In genomic region chr3:193853511-193854219, GRCh38 we compare ENCODE assay signal across 14 cellular contexts.
A peak's percentile ranks its signal among the peaks of the same experiment; 100 is the strongest.
DNase-seq lines count a peak whose midpoint lies in the region; ATAC-seq, FAIRE-seq and TF ChIP-seq lines count a peak whose summit lies in the region.
"Had no signal": no experiment of that assay in that cellular context is flagged by ENCODE, and none has a peak within 500 bp of the region (broad histone marks: within the 10 kb centered on the region; RNA-seq: fewer than 3 reads in every experiment).

No MANE protein-coding gene starts in this region.

- peak overlapping the region in 2 of 11 experiments; percentile 1 to 23; a peak in 2 of 22 replicates for H3K9ac ChIP-seq in BLaER1 treated with 17β-estradiol and CSF1 and Interleukin-3, amounts not matched to agents 10 nM and 100 nM
- H3K9ac ChIP-seq in GM12878 (ENCODE audit: control insufficient read depth, insufficient read depth, low read length) (no peak overlapping the region), mesendoderm (ENCODE audit: low read length) (no peak overlapping the region)
- H3K9ac ChIP-seq: SK-N-SH had no signal

- no peak overlapping the region for H3K4ac ChIP-seq in mesendoderm (ENCODE audit: low read depth, low read length)

- no peak for TF ChIP-seq POLR2A in GM12878 (IDR thresholded peaks at IDR 0.05; ENCODE audit: low read depth, low read length)

- H2BK120ac ChIP-seq in mesendoderm (ENCODE audit: low read depth, low read length) = no peak overlapping the region

- H3K27me3 Mint-ChIP-seq in CD4-positive, alpha-beta memory T cell = peaks cover 0 to 1% of the 10 kb centered on the region in 2 donors
- H3K27me3 Mint-ChIP-seq: B cell had no signal

- no peak overlapping the region for H3K23ac ChIP-seq in mesendoderm (ENCODE audit: low read length)

- peak overlapping the region; percentile 5 for H2AK5ac ChIP-seq in mesendoderm (ENCODE audit: low read length)

- no peaks in the 10 kb centered on the region for H3K79me1 ChIP-seq in mesendoderm (ENCODE audit: low read length)

- SMC1A ChIA-PET in GM12878 (lab: Charles Lee; ENCODE audit: uncharacterized antibody, unreplicated experiment) = no interaction called here

- H4K8ac ChIP-seq in mesendoderm (ENCODE audit: low read depth, low read length) = no peak overlapping the region

- POLR2A ChIA-PET in GM12878 (lab: Charles Lee) = no interaction called here
- POLR2A ChIA-PET in CD4-positive, alpha-beta memory T cell (lab: Charles Lee; ENCODE audit: partially characterized antibody) = no interaction called here

- no peak overlapping the region for H2BK15ac ChIP-seq in mesendoderm (replicated peaks; ENCODE audit: low read depth)

- TF ChIP-seq CTCF in GM12878 (IDR thresholded peaks at IDR 0.05 in 2 of 3, conservative IDR thresholded peaks at IDR 0.05 in 1 of 3; ENCODE audit: control insufficient read depth in 2 of 3, extremely low read depth in 1 of 3, insufficient read depth in 1 of 3, low read depth in 3 of 3, low read length in 3 of 3) = no peak
- no peak for TF ChIP-seq CTCF in foreskin keratinocyte (conservative IDR thresholded peaks at IDR 0.05)

- no TSS peak for BruUV-seq in GM12878 (replicated peaks; lab: Mats Ljungman, UMichigan)

- H2AFZ ChIP-seq in GM12878 (ENCODE audit: control insufficient read depth, low read depth, low read length) = no peak overlapping the region

- H3K4me1 Mint-ChIP-seq in CD4-positive, alpha-beta memory T cell = no peaks in the 10 kb centered on the region

- RAD21 ChIA-PET in GM12878 (lab: Charles Lee; ENCODE audit: unreplicated experiment) = no interaction called here

- H3K36me3 Mint-ChIP-seq in CD4-positive, alpha-beta memory T cell = no peaks in the 10 kb centered on the region

- H4K5ac ChIP-seq in mesendoderm (ENCODE audit: low read length) = no peak overlapping the region

- no peak overlapping the region for H3K4me3 ChIP-seq in BLaER1 treated with 17β-estradiol and CSF1 and Interleukin-3, amounts not matched to agents 10 nM and 100 nM
- H3K4me3 ChIP-seq in GM12878 (no peak overlapping the region), mesendoderm (ENCODE audit: low read length) (no peak overlapping the region)
- no peak overlapping the region for H3K4me3 ChIP-seq in CD4-positive, alpha-beta memory T cell (ENCODE audit: low read length in 2 of 2)

- DNase-seq in KBM-7 = peak; percentile 92
- DNase-seq in GM12878 (ENCODE audit: low read depth, low spot score) = no peak
- peak; percentile 52 for DNase-seq in mesendoderm
- no peak for DNase-seq in anterior cingulate cortex (lab: John Stamatoyannopoulos, UW)
- DNase-seq in foreskin keratinocyte = no peak
- DNase-seq in C1 segment of cervical spinal cord (lab: John Stamatoyannopoulos, UW) = no peak
- DNase-seq in CD4-positive, alpha-beta memory T cell = no peak
- DNase-seq: caudate nucleus, NCI-H1105 treated with DMSO at 0.1 percent for 48 hours, NCI-H69, nucleus accumbens, SK-N-SH had no signal

- H3K27ac Mint-ChIP-seq in CD4-positive, alpha-beta memory T cell = no peak overlapping the region
- H3K27ac Mint-ChIP-seq: B cell had no signal

- CTCF ChIA-PET in GM12878 (lab: Yijun Ruan, JAX) = interaction anchor here (0.6 to 0.9 kb wide), 2 partner anchors 466 to 549 kb away, joined by 3 read pairs; no protein-coding TSS in a partner anchor
- CTCF ChIA-PET in CD4-positive, alpha-beta memory T cell (lab: Charles Lee; ENCODE audit: partially characterized antibody) = no interaction called here

- WGBS in GM12878 (ENCODE audit: insufficient coverage, insufficient replicate concordance, low lambda C conversion rate, missing lambda C conversion rate) = 17% methylated on average over 3 of the region's 3 CpGs
- WGBS in mesendoderm (ENCODE audit: extremely low coverage, insufficient coverage, low lambda C conversion rate) = no CpG with 5 or more reads among the region's 3 CpGs

- H3K79me2 ChIP-seq in GM12878 (ENCODE audit: control insufficient read depth, insufficient read depth, low read length) (no peaks in the 10 kb centered on the region), mesendoderm (ENCODE audit: control insufficient read depth, insufficient read depth, low read length) (no peaks in the 10 kb centered on the region)

- no peak overlapping the region for H3K4me3 Mint-ChIP-seq in CD4-positive, alpha-beta memory T cell
- H3K4me3 Mint-ChIP-seq: B cell had no signal

- no peak for FAIRE-seq in GM12878 (lab: Jason Lieb, UNC)

- H3K4me1 ChIP-seq in BLaER1 treated with 17β-estradiol and CSF1 and Interleukin-3, amounts not matched to agents 10 nM and 100 nM = peaks cover 25 to 34% (median 30%) of the 10 kb centered on the region in 10 experiments
- no peaks in the 10 kb centered on the region for H3K4me1 ChIP-seq in GM12878 (ENCODE audit: control insufficient read depth, insufficient read depth, low read length)
- H3K4me1 ChIP-seq in mesendoderm (ENCODE audit: control insufficient read depth, low read depth, low read length) = peaks cover 16% of the 10 kb centered on the region
- no peaks in the 10 kb centered on the region for H3K4me1 ChIP-seq in foreskin keratinocyte
- H3K4me1 ChIP-seq in CD4-positive, alpha-beta memory T cell (ENCODE audit: insufficient read depth, low read length) = no peaks in the 10 kb centered on the region

- peak overlapping the region; percentile 38 to 90 (median 78) for H3K4me2 ChIP-seq in BLaER1 treated with 17β-estradiol and CSF1 and Interleukin-3, amounts not matched to agents 10 nM and 100 nM
- H3K4me2 ChIP-seq in GM12878 (ENCODE audit: control insufficient read depth, insufficient read depth) (no peak overlapping the region), mesendoderm (ENCODE audit: low read length) (no peak overlapping the region)
- H3K4me2 ChIP-seq: SK-N-SH had no signal

- H3K27ac ChIP-seq in BLaER1 treated with 17β-estradiol and CSF1 and Interleukin-3, amounts not matched to agents 10 nM and 100 nM = peak overlapping the region in 7 of 11 experiments; percentile 31 to 77 (median 54); a peak in 11 of 22 replicates
- H3K27ac ChIP-seq in GM12878 (ENCODE audit: control insufficient read depth, insufficient read depth) = no peak overlapping the region
- no peak overlapping the region for H3K27ac ChIP-seq in mesendoderm (ENCODE audit: low read depth, low read length)
- no peak overlapping the region for H3K27ac ChIP-seq in foreskin keratinocyte
- H3K27ac ChIP-seq in CD4-positive, alpha-beta memory T cell (ENCODE audit: low read depth, low read length) = no peak overlapping the region

- no peaks in the 10 kb centered on the region for H3K36me3 ChIP-seq in BLaER1 treated with 17β-estradiol and CSF1 and Interleukin-3, amounts not matched to agents 10 nM and 100 nM
- H3K36me3 ChIP-seq in GM12878 (ENCODE audit: control insufficient read depth in 2 of 2, insufficient read depth in 2 of 2, low read length in 1 of 2) = no peaks in the 10 kb centered on the region
- no peaks in the 10 kb centered on the region for H3K36me3 ChIP-seq in mesendoderm (ENCODE audit: control insufficient read depth, insufficient read depth, low read length)
- no peaks in the 10 kb centered on the region for H3K36me3 ChIP-seq in CD4-positive, alpha-beta memory T cell (ENCODE audit: insufficient read depth, low read length)

- 0 out of 22 replicates have a peak, but pooled peaks cover 0 to 6% (median 0%) of the 10 kb centered on the region in 11 experiments for H3K9me3 ChIP-seq in BLaER1 treated with 17β-estradiol and CSF1 and Interleukin-3, amounts not matched to agents 10 nM and 100 nM (replicated peaks in 1 of 11)
- H3K9me3 ChIP-seq in GM12878 (replicated peaks; ENCODE audit: control insufficient read depth, insufficient read depth, low read length) = no peaks in the 10 kb centered on the region; the same call in 2 of the 3 replicates
- H3K9me3 ChIP-seq in CD4-positive, alpha-beta memory T cell (ENCODE audit: control insufficient read depth in 1 of 2, low read length in 2 of 2) = no peaks in the 10 kb centered on the region
- H3K9me3 ChIP-seq: SK-N-SH had no signal

- H3K56ac ChIP-seq in mesendoderm (ENCODE audit: low read length) = peak overlapping the region; percentile 66

- H2BK5ac ChIP-seq in mesendoderm (ENCODE audit: low read length) = peak overlapping the region; percentile 15

- no peaks in the 10 kb centered on the region for H4K20me1 ChIP-seq in BLaER1 treated with 17β-estradiol and CSF1 and Interleukin-3, amounts not matched to agents 10 nM and 100 nM
- no peaks in the 10 kb centered on the region for H4K20me1 ChIP-seq in GM12878 (ENCODE audit: control insufficient read depth, insufficient read depth)

- peaks cover 0 to 4% (median 0%) of the 10 kb centered on the region in 8 donors for H3K9me3 Mint-ChIP-seq in CD4-positive, alpha-beta memory T cell

- TF ChIP-seq RAD21 in GM12878 (IDR thresholded peaks at IDR 0.05; ENCODE audit: insufficient read depth, low read depth, low read length) = no peak

- ATAC-seq in GM12878 (no peak), foreskin keratinocyte (no peak)

- intact Hi-C loops in GM12878 (cut with micrococcal nuclease; ENCODE audit: unreplicated experiment) = no loop called here
- intact Hi-C loops in CD4-positive, alpha-beta memory T cell (cut with micrococcal nuclease) = no loop called here

- in situ Hi-C loops in KBM-7 (cut with MboI; ENCODE audit: low pct_unique_long_range_greater_than_20kb, low sequenced_read_pairs) = no loop called here
- in situ Hi-C loops in GM12878 (cut with MboI) = no loop called here

- no peak for TF ChIP-seq EP300 in GM12878 (IDR thresholded peaks at IDR 0.05; ENCODE audit: borderline replicate concordance in 1 of 2, control insufficient read depth in 1 of 2, low read depth in 2 of 2, low read length in 2 of 2)

- no peaks in the 10 kb centered on the region for H3K27me3 ChIP-seq in BLaER1 treated with 17β-estradiol and CSF1 and Interleukin-3, amounts not matched to agents 10 nM and 100 nM
- no peaks in the 10 kb centered on the region; a peak in 1 of 4 replicates for H3K27me3 ChIP-seq in GM12878 (replicated peaks in 1 of 2; ENCODE audit: control insufficient read depth in 2 of 2, insufficient read depth in 2 of 2, low read length in 1 of 2)
- no peaks in the 10 kb centered on the region for H3K27me3 ChIP-seq in mesendoderm (ENCODE audit: insufficient read depth, low read length, poor library complexity)
- H3K27me3 ChIP-seq in foreskin keratinocyte = no peaks in the 10 kb centered on the region
- H3K27me3 ChIP-seq in CD4-positive, alpha-beta memory T cell (ENCODE audit: insufficient read depth, low read length) = no peaks in the 10 kb centered on the region

- no peak overlapping the region for H3K18ac ChIP-seq in mesendoderm (ENCODE audit: low read length)

TF ChIP-seq in GM12878, 131 proteins besides CTCF, POLR2A, EP300 and RAD21 (continues in another document):
- TF ChIP-seq, protein P1, sequence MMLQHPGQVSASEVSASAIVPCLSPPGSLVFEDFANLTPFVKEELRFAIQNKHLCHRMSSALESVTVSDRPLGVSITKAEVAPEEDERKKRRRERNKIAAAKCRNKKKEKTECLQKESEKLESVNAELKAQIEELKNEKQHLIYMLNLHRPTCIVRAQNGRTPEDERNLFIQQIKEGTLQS (IDR thresholded peaks at IDR 0.05; ENCODE audit: borderline replicate concordance, extremely low read depth, low read depth, low read length) = no peak

Comparison
In these comparisons a context has a peak if more than half of its experiments do, and no peak if none do; other contexts are left out.
1. H3K27ac ChIP-seq: peak in BLaER1 treated with 17β-estradiol and CSF1 and Interleukin-3, amounts not matched to agents 10 nM and 100 nM (7 of 11); none in GM12878 (single experiment), mesendoderm (single experiment), foreskin keratinocyte (single experiment) and CD4-positive, alpha-beta memory T cell (single experiment).
2. H3K4me2 ChIP-seq: peak in BLaER1 treated with 17β-estradiol and CSF1 and Interleukin-3, amounts not matched to agents 10 nM and 100 nM (11 of 11); none in GM12878 (single experiment) and mesendoderm (single experiment).
3. DNase-seq: peak in KBM-7 (single experiment) and mesendoderm (single experiment); none in GM12878 (single experiment), anterior cingulate cortex (0 of 58), foreskin keratinocyte (0 of 2), C1 segment of cervical spinal cord (0 of 14) and CD4-positive, alpha-beta memory T cell (0 of 5).